In genomic region chr5:1833264-1834021, GRCh38 we compare ENCODE assay signal across 22 cellular contexts. TPM values are rescaled to one million over a fixed set of nuclear protein-coding genes. Genes with fewer than 3 reads are reported as not detected.
DNase-seq lines count a peak whose midpoint lies in the region; ATAC-seq and TF ChIP-seq lines count a peak whose summit lies in the region.
"Had no signal": no experiment of that assay in that cellular context is flagged by ENCODE, and none has a peak within 500 bp of the region (broad histone marks: within the 10 kb centered on the region; RNA-seq: fewer than 3 reads in every experiment).

No MANE protein-coding gene starts in this region.

- H3K9me3 Mint-ChIP-seq in chondrocyte (ENCODE audit: low read depth), result no peaks in the 10 kb centered on the region
- no peaks in the 10 kb centered on the region for H3K9me3 Mint-ChIP-seq in stimulated activated memory B cell treated with anti-CD40 and anti-IgM and Interleukin-4, amounts not matched to agents 10 μg/mL and 1 μg/mL and 100 μg/mL, for 72 hours
- H3K9me3 Mint-ChIP-seq: CD4-positive, alpha-beta T cell had no signal

- peaks cover 34% of the 10 kb centered on the region for H3K4me1 ChIP-seq in left ventricle myocardium inferior
- peaks cover 21 to 23% of the 10 kb centered on the region in 2 donors for H3K4me1 ChIP-seq in neuronal stem cell (ENCODE audit: control insufficient read depth in 2 of 2, insufficient read depth in 1 of 2, low read depth in 1 of 2, low read length in 2 of 2)
- H3K4me1 ChIP-seq: A549 had no signal

- H3K14ac ChIP-seq in neuronal stem cell (ENCODE audit: low read length), result peak overlapping the region; percentile 76

- H2AFZ ChIP-seq in neuronal stem cell (ENCODE audit: low read length), result no peak overlapping the region

- H3K4me2 ChIP-seq in neuronal stem cell (ENCODE audit: insufficient read depth, low read length, poor library complexity, severe bottlenecking), result no peak overlapping the region
- H3K4me2 ChIP-seq: A549 had no signal

- H3K4me3 Mint-ChIP-seq in chondrocyte (ENCODE audit: unreplicated experiment), result no peak overlapping the region
- no peak overlapping the region for H3K4me3 Mint-ChIP-seq in stimulated activated memory B cell treated with anti-CD40 and anti-IgM and Interleukin-4, amounts not matched to agents 10 μg/mL and 1 μg/mL and 100 μg/mL, for 72 hours
- H3K4me3 Mint-ChIP-seq: CD4-positive, alpha-beta T cell had no signal

- peaks cover 2% of the 10 kb centered on the region for H3K36me3 Mint-ChIP-seq in chondrocyte (ENCODE audit: low read depth)
- peaks cover 6% of the 10 kb centered on the region for H3K36me3 Mint-ChIP-seq in stimulated activated memory B cell treated with anti-CD40 and anti-IgM and Interleukin-4, amounts not matched to agents 10 μg/mL and 1 μg/mL and 100 μg/mL, for 72 hours

- no peaks in the 10 kb centered on the region for H3K4me1 Mint-ChIP-seq in chondrocyte (ENCODE audit: low read depth)
- H3K4me1 Mint-ChIP-seq in stimulated activated memory B cell treated with anti-CD40 and anti-IgM and Interleukin-4, amounts not matched to agents 10 μg/mL and 1 μg/mL and 100 μg/mL, for 72 hours, result no peaks in the 10 kb centered on the region

- H2BK12ac ChIP-seq in neuronal stem cell (ENCODE audit: low read length), result peak overlapping the region; percentile 92

- peak; percentile 31 for ATAC-seq in stimulated activated memory B cell treated with anti-CD40 and anti-IgM and Interleukin-4, amounts not matched to agents 10 μg/mL and 1 μg/mL and 100 μg/mL, for 72 hours
- ATAC-seq in HG03095 (IDR thresholded peaks at IDR 0.05; ENCODE audit: unreplicated experiment) (no peak), HG03108 (IDR thresholded peaks at IDR 0.05; ENCODE audit: unreplicated experiment) (no peak)
- ATAC-seq: A549, HepG2 had no signal

- H2BK120ac ChIP-seq in neuronal stem cell (ENCODE audit: low read depth, low read length), result no peak overlapping the region

- no peak overlapping the region for H3K4ac ChIP-seq in neuronal stem cell (ENCODE audit: low read length)

- TF ChIP-seq CTCF in left ventricle myocardium inferior (IDR thresholded peaks at IDR 0.05; ENCODE audit: borderline replicate concordance), result no peak
- TF ChIP-seq CTCF in chondrocyte (IDR thresholded peaks at IDR 0.05), result no peak

- H4K8ac ChIP-seq in neuronal stem cell (ENCODE audit: low read depth, low read length), result no peak overlapping the region

- H3K27ac Mint-ChIP-seq in chondrocyte (ENCODE audit: unreplicated experiment), result no peak overlapping the region
- no peak overlapping the region for H3K27ac Mint-ChIP-seq in stimulated activated memory B cell treated with anti-CD40 and anti-IgM and Interleukin-4, amounts not matched to agents 10 μg/mL and 1 μg/mL and 100 μg/mL, for 72 hours
- H3K27ac Mint-ChIP-seq: CD4-positive, alpha-beta T cell had no signal

- H3K27ac ChIP-seq in left ventricle myocardium inferior (replicated peaks) (no peak overlapping the region), neuronal stem cell (replicated peaks; ENCODE audit: low read length) (no peak overlapping the region)
- H3K27ac ChIP-seq: A549; BLaER1 treated with 17β-estradiol and CSF1 and Interleukin-3, amounts not matched to agents 10 nM and 100 nM; SJSA1 had no signal

- peak overlapping the region; percentile 76 for H2AK5ac ChIP-seq in neuronal stem cell (ENCODE audit: low read depth, low read length)

- H3K9me3 ChIP-seq in left ventricle myocardium inferior (replicated peaks), result no peaks in the 10 kb centered on the region
- H3K9me3 ChIP-seq in neuronal stem cell (replicated peaks in 1 of 2; ENCODE audit: control insufficient read depth in 2 of 2, insufficient read depth in 1 of 2, low read depth in 1 of 2, low read length in 2 of 2), result no peaks in the 10 kb centered on the region
- H3K9me3 ChIP-seq: A549; BLaER1 treated with 17β-estradiol and CSF1 and Interleukin-3, amounts not matched to agents 10 nM and 100 nM; MG63; SJSA1 had no signal

- H3K36me3 ChIP-seq in left ventricle myocardium inferior (peaks cover 15% of the 10 kb centered on the region), neuronal stem cell (replicated peaks in 1 of 2; ENCODE audit: control insufficient read depth in 2 of 2, insufficient read depth in 2 of 2, low read length in 2 of 2) (no peaks in the 10 kb centered on the region)
- H3K36me3 ChIP-seq: BLaER1 treated with 17β-estradiol and CSF1 and Interleukin-3, amounts not matched to agents 10 nM and 100 nM; SJSA1 had no signal

- peak overlapping the region; percentile 84 for H2BK15ac ChIP-seq in neuronal stem cell (ENCODE audit: low read length)

- H3K79me1 ChIP-seq in neuronal stem cell (ENCODE audit: low read depth, low read length), result no peaks in the 10 kb centered on the region

- peak overlapping the region; percentile 57 for H3K23ac ChIP-seq in neuronal stem cell (ENCODE audit: low read depth, low read length, poor library complexity)

- H4K91ac ChIP-seq in neuronal stem cell (ENCODE audit: low read depth, low read length, poor library complexity), result no peak overlapping the region

- H3K27me3 ChIP-seq in left ventricle myocardium inferior (ENCODE audit: low read depth) (peaks cover 25% of the 10 kb centered on the region), neuronal stem cell (ENCODE audit: control insufficient read depth in 3 of 3, insufficient read depth in 3 of 3, low read depth in 1 of 3, low read length in 3 of 3) (no peaks in the 10 kb centered on the region)
- H3K27me3 ChIP-seq: MG63 had no signal

- DNase-seq in cardiac septum (ENCODE audit: low spot score) (peak; percentile 73), left ventricle myocardium inferior (no peak), chondrocyte (ENCODE audit: low spot score) (peak; percentile 57), neuronal stem cell (ENCODE audit: low spot score) (no peak), HuH-7.5 (ENCODE audit: low spot score) (no peak)
- DNase-seq: AML-193, KBM-7, MG63, NCI-H1694, NCI-H2029 treated with DMSO at 0.1 percent for 48 hours, NCI-H2227 treated with DMSO at 0.1 percent for 48 hours, NCI-H526 treated with DMSO at 0.1 percent for 48 hours, OCI-M1 had no signal

- intact Hi-C loops in cardiac septum (cut with DNase I) (no loop called here), left ventricle myocardium inferior (cut with micrococcal nuclease) (no loop called here)

- H3K9ac ChIP-seq in neuronal stem cell (ENCODE audit: low read depth, low read length, poor library complexity), result no peak overlapping the region
- H3K9ac ChIP-seq: BLaER1 treated with 17β-estradiol and CSF1 and Interleukin-3, amounts not matched to agents 10 nM and 100 nM had no signal

- H3K4me3 ChIP-seq in left ventricle myocardium inferior (no peak overlapping the region), neuronal stem cell (ENCODE audit: low read length in 2 of 2) (no peak overlapping the region)
- H3K4me3 ChIP-seq: A549; BLaER1 treated with 17β-estradiol and CSF1 and Interleukin-3, amounts not matched to agents 10 nM and 100 nM; MG63; SJSA1 had no signal

- H2BK5ac ChIP-seq in neuronal stem cell (ENCODE audit: low read length), result no peak overlapping the region

- H3K18ac ChIP-seq in neuronal stem cell (ENCODE audit: low read length), result peak overlapping the region; percentile 80

- peaks cover 26% of the 10 kb centered on the region for H3K27me3 Mint-ChIP-seq in chondrocyte (ENCODE audit: low read depth)
- H3K27me3 Mint-ChIP-seq in stimulated activated memory B cell treated with anti-CD40 and anti-IgM and Interleukin-4, amounts not matched to agents 10 μg/mL and 1 μg/mL and 100 μg/mL, for 72 hours, result peaks cover 23% of the 10 kb centered on the region

- no CpG with 5 or more reads among the region's 16 CpGs for WGBS in neuronal stem cell (ENCODE audit: extremely low coverage in 2 of 2, insufficient read length in 2 of 2, insufficient replicate concordance in 1 of 2), 2 donors

RNA-seq across cellular contexts. Expression of gene NDUFS6, which starts 32.2 kb away (rescaled TPM):
- total RNA-seq in cardiac septum (78.6 TPM), left ventricle myocardium inferior (122 TPM), chondrocyte (23.7 to 31.3 TPM (median 25.7 TPM) in 3 replicates)
- polyA plus RNA-seq in neuronal stem cell (2013, experiment 1 of 2), result 149 TPM
- polyA plus RNA-seq in neuronal stem cell (2013, experiment 2 of 2), result 147 TPM

RNA-seq across cellular contexts. Expression of gene MRPL36, which starts 33.8 kb away (rescaled TPM):
- total RNA-seq in cardiac septum (43.2 TPM), left ventricle myocardium inferior (57.4 TPM), chondrocyte (37.4 to 50.8 TPM (median 48.3 TPM) in 3 replicates)
- polyA plus RNA-seq in neuronal stem cell (2013, experiment 1 of 2), result 54.5 TPM
- 56.1 TPM for polyA plus RNA-seq in neuronal stem cell (2013, experiment 2 of 2)

RNA-seq across cellular contexts. Expression of gene IRX4, which starts 49.3 kb away (rescaled TPM):
- 12.1 TPM for total RNA-seq in cardiac septum
- 18.6 TPM for total RNA-seq in left ventricle myocardium inferior
- not detected in 3 replicates for total RNA-seq in chondrocyte
- not detected for polyA plus RNA-seq in neuronal stem cell (2013, experiment 1 of 2)
- polyA plus RNA-seq in neuronal stem cell (2013, experiment 2 of 2), result 0.01 TPM
- total RNA-seq: CD4-positive, alpha-beta T cell; HepG2; HT1080; SJSA1 had no signal
- polyA plus RNA-seq: HepG2 had no signal

Comparison
In these comparisons a context has a peak if more than half of its experiments do, and no peak if none do; other contexts are left out.
1. DNase-seq: peak in cardiac septum (single experiment) and chondrocyte (single experiment); none in left ventricle myocardium inferior (single experiment), neuronal stem cell (single experiment) and HuH-7.5 (single experiment).
2. RNA of gene IRX4, which starts 49.3 kb away (total RNA-seq): 18.6 TPM in left ventricle myocardium inferior (single experiment) and 12.1 TPM in cardiac septum (single experiment); not detected in chondrocyte; every median in the first group is over 10 times any median in the second.